In the genomic region with DNA sequence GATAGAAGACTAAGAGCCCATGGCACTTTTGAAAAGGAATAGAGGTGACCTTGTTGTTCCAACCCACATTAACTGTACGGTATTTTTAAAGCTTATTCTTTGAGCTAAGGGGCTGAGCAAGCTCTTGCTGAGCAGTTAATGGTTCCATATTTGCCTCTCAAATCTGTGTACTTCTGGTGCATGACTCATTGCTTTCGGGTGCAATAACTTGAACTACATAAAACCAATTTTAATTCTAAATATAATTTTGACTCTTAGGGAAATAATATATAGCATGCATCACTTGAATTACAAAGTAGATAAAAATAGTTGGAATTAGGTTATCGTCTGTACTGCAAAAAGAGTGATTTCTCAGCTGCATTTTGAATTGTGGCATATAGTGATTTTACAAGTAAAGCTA, we compare ENCODE assay signal across 22 cellular contexts.
A peak's percentile ranks its signal among the peaks of the same experiment; 100 is the strongest.
DNase-seq lines count a peak whose midpoint lies in the region; ATAC-seq, FAIRE-seq and TF ChIP-seq lines count a peak whose summit lies in the region.
"Had no signal": no experiment of that assay in that cellular context is flagged by ENCODE, and none has a peak within 500 bp of the region (broad histone marks: within the 10 kb centered on the region; RNA-seq: fewer than 3 reads in every experiment).

No MANE protein-coding gene starts in this region.

- no peak for TF ChIP-seq CTCF in ascending aorta (IDR thresholded peaks at IDR 0.05)

- H3K9me3 ChIP-seq in ascending aorta, result no peaks in the 10 kb centered on the region
- H3K9me3 ChIP-seq: BE2C, Peyer's patch had no signal

- no peaks in the 10 kb centered on the region for H3K36me3 ChIP-seq in ascending aorta
- H3K36me3 ChIP-seq: BE2C, Peyer's patch had no signal

- H3K27ac ChIP-seq in ascending aorta, result no peak overlapping the region
- H3K27ac ChIP-seq: 22Rv1, Peyer's patch, SK-N-MC had no signal

- DNase-seq in DMS53 (lab: John Stamatoyannopoulos, UW) (peak; percentile 1), DMS53 treated with DMSO at 0.1 percent for 48 hours (lab: John Stamatoyannopoulos, UW; ENCODE audit: unreplicated experiment) (no peak), NCI-H526 treated with DMSO at 0.1 percent for 48 hours (lab: John Stamatoyannopoulos, UW) (peak; percentile 44), fibroblast of peridontal ligament (ENCODE audit: extremely low read depth) (peak; percentile 55), renal cortical epithelial cell (ENCODE audit: low read depth) (peak; percentile 62), GM12892 (ENCODE audit: insufficient read length) (no peak), ascending aorta (ENCODE audit: low spot score in 2 of 2) (no peak)
- DNase-seq: BE2C; Calu3; CD4-positive, alpha-beta memory T cell; DMS79; H9; KBM-7; NCI-H1105; NCI-H187 treated with DMSO at 0.1 percent for 48 hours; NCI-H446 treated with DMSO at 0.1 percent for 48 hours; NCI-H774; Peyer's patch had no signal

- TF ChIP-seq POLR2A in GM12892 (IDR thresholded peaks at IDR 0.05; ENCODE audit: low read depth, low read length), result no peak

- FAIRE-seq in GM12892 (lab: Jason Lieb, UNC), result no peak

- H3K27me3 ChIP-seq in ascending aorta, result no peaks in the 10 kb centered on the region
- H3K27me3 ChIP-seq: BE2C, Peyer's patch had no signal

- intact Hi-C loops in ascending aorta (cut with DNase I), result no loop called here

- no peak for ATAC-seq in HG03342 (IDR thresholded peaks at IDR 0.05; ENCODE audit: unreplicated experiment)
- ATAC-seq: Right ventricle myocardium inferior had no signal

- H3K4me3 ChIP-seq in ascending aorta, result no peak overlapping the region
- H3K4me3 ChIP-seq: Peyer's patch, SK-N-MC had no signal

- no peaks in the 10 kb centered on the region for H3K4me1 ChIP-seq in ascending aorta
- H3K4me1 ChIP-seq: BE2C, Peyer's patch had no signal

Comparison
In these comparisons a context has a peak if more than half of its experiments do, and no peak if none do; other contexts are left out.
1. DNase-seq: peak in DMS53 (single experiment), NCI-H526 treated with DMSO at 0.1 percent for 48 hours (single experiment), fibroblast of peridontal ligament (single experiment) and renal cortical epithelial cell (single experiment); none in DMS53 treated with DMSO at 0.1 percent for 48 hours (single experiment), GM12892 (single experiment) and ascending aorta (0 of 2).